ENCODE assay signal across 9 cellular contexts in the genomic region with DNA sequence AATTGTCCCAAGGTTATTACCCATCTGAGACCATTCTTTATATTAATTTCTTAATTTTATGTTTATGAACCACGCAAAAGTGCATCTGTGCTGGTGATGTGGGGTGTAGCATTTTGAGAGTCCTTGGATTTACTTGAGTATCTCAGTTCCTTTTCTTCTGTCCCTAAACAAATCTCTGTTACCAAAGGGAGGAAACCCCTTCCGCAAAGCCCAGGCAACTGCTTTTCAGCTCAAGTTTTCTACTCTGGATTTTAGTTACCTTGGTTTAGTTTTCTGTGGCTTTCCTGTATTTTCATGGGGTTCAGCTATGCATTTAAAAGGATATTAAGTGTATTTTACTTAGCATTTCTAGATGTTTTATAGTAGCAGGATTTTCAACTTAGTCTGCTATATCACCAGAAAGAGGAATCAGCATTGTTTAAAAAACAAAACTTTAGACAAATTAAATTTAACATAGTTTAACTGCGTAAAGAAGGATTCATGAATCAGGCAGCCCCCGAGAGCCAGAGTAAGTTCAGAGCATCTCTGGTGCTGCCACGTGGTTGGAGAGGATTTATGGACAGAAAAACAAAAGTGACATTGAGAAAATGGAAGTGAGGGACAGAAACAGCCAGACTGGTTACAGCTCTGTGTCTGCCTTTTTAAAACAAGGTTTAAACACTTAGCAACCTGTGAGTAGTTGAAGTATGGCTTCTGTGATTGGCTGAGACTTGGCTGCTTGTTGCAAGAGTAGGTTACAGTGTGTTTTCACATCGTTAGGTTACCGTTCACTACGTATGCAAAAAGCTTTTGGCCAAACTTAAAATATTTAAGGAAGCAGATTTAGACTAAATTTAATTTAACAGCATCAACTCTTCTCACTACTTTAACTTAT. TPM values are rescaled to one million over a fixed set of nuclear protein-coding genes. Genes with fewer than 3 reads are reported as not detected.
DNase-seq lines count a peak whose midpoint lies in the region; ATAC-seq and TF ChIP-seq lines count a peak whose summit lies in the region.
"Had no signal": no experiment of that assay in that cellular context is flagged by ENCODE, and none has a peak within 500 bp of the region (broad histone marks: within the 10 kb centered on the region; RNA-seq: fewer than 3 reads in every experiment).

No MANE protein-coding gene starts in this region.

- no peaks in the 10 kb centered on the region for H3K36me3 Mint-ChIP-seq in activated B cell treated with CpG ODN at 0.5 μM for 24 hours (ENCODE audit: low read depth)

- peaks cover 5 to 25% (median 15%) of the 10 kb centered on the region in 4 donors for H3K4me1 ChIP-seq in stomach

- no peak for TF ChIP-seq CTCF in activated B cell treated with CpG ODN at 0.5 μM for 24 hours (IDR thresholded peaks at IDR 0.05)
- no peak for TF ChIP-seq CTCF in stomach (IDR thresholded peaks at IDR 0.05)

- intact Hi-C loops in activated B cell treated with CpG ODN at 0.5 μM for 24 hours (cut with micrococcal nuclease): loop anchor here (10.0 kb wide), 1 partner anchor 140 kb away; a partner anchor contains a TSS
- intact Hi-C loops in stomach (cut with DNase I; ENCODE audit: low total_unique reads): loop anchor here (10.0 kb wide), 1 partner anchor 550 kb away; no protein-coding TSS in a partner anchor

- peaks cover 2% of the 10 kb centered on the region for H3K27me3 Mint-ChIP-seq in activated B cell treated with CpG ODN at 0.5 μM for 24 hours

- 42 to 53% (median 51%) methylated on average over 8 of the region's 8 CpGs for WGBS in stomach, 5 donors

- ATAC-seq in GM21576 (IDR thresholded peaks at IDR 0.05; ENCODE audit: unreplicated experiment) (peak; percentile 52), activated B cell treated with CpG ODN at 0.5 μM for 24 hours (ENCODE audit: low read depth) (peak; percentile 80), left lobe of liver (peak; percentile 63)

- H3K4me3 ChIP-seq in Jurkat, Clone E6-1 (ENCODE audit: low read length): no peak overlapping the region
- no peak overlapping the region for H3K4me3 ChIP-seq in stomach
- H3K4me3 ChIP-seq: BLaER1 had no signal

- no peak overlapping the region for H3K27ac Mint-ChIP-seq in activated B cell treated with CpG ODN at 0.5 μM for 24 hours

- peaks cover 28% of the 10 kb centered on the region for H3K4me1 Mint-ChIP-seq in activated B cell treated with CpG ODN at 0.5 μM for 24 hours

- no peaks in the 10 kb centered on the region for H3K27me3 ChIP-seq in stomach

- H3K27ac ChIP-seq in stomach: no peak overlapping the region
- H3K27ac ChIP-seq: BLaER1 had no signal

- POLR2A ChIA-PET in activated B cell treated with CpG ODN at 0.5 μM for 24 hours (lab: Charles Lee): interaction anchor here (1.0 to 1.3 kb wide), 3 partner anchors 9 to 559 kb away, joined by 3 to 5 read pairs (median 4); a partner anchor contains a TSS

- H3K36me3 ChIP-seq in stomach: no peaks in the 10 kb centered on the region
- H3K36me3 ChIP-seq: BLaER1 had no signal

- no peak overlapping the region for H3K4me3 Mint-ChIP-seq in activated B cell treated with CpG ODN at 0.5 μM for 24 hours

- no peaks in the 10 kb centered on the region for H3K9me3 Mint-ChIP-seq in activated B cell treated with CpG ODN at 0.5 μM for 24 hours

- no peak for TF ChIP-seq EP300 in stomach (IDR thresholded peaks at IDR 0.05)

- DNase-seq in NCI-H748 (lab: John Stamatoyannopoulos, UW; ENCODE audit: unreplicated experiment) (peak; percentile 51), NCI-H748 treated with DMSO at 0.1 percent for 48 hours (lab: John Stamatoyannopoulos, UW) (no peak), activated B cell treated with CpG ODN at 0.5 μM for 24 hours (no peak), left lobe of liver (ENCODE audit: low spot score) (no peak), stomach (no peak)
- peak; percentile 88 for DNase-seq in Jurkat, Clone E6-1 (ENCODE audit: low read depth, low spot score)
- no peak for DNase-seq in stimulated activated CD4-positive, alpha-beta T cell treated with anti-CD3 and anti-CD28 coated beads, Interleukin-15, amount 100 ng/mL, for 24 hours

- no peak for TF ChIP-seq POLR2A in stomach (IDR thresholded peaks at IDR 0.05)

- no peaks in the 10 kb centered on the region for H3K9me3 ChIP-seq in stomach

- CTCF ChIA-PET in activated B cell treated with CpG ODN at 0.5 μM for 24 hours (lab: Charles Lee): interaction anchor here (0.9 to 2.9 kb wide), 5 partner anchors 9 to 453 kb away, joined by 3 to 14 read pairs (median 4); a partner anchor contains a TSS

RNA-seq across cellular contexts. Expression of a gene that starts 9.6 kb away (rescaled TPM):
- not detected for polyA plus RNA-seq in Jurkat, Clone E6-1 (2012; ENCODE audit: insufficient read depth, insufficient read length)
- 1.2 and 1.3 TPM in 2 replicates for total RNA-seq in activated B cell treated with CpG ODN at 0.5 μM for 24 hours
- 9.6 TPM for total RNA-seq in left lobe of liver
- 100 to 1,000 TPM in 1 of 5 donors, 10 to 100 TPM in 4; 33.9 to 144 (median 57.4) TPM for total RNA-seq in stomach
- polyA plus RNA-seq in stomach: 10 to 100 TPM; 14.3 to 21.5 (median 19.7) TPM

RNA-seq across cellular contexts. Expression of a gene that starts 20.4 kb away (rescaled TPM):
- 15.8 TPM for polyA plus RNA-seq in Jurkat, Clone E6-1 (2012; ENCODE audit: insufficient read depth, insufficient read length)
- total RNA-seq in activated B cell treated with CpG ODN at 0.5 μM for 24 hours (7.9 and 12.0 TPM in 2 replicates), left lobe of liver (16.7 TPM), stomach (100 to 1,000 TPM in 2 of 5 donors, 10 to 100 TPM in 3; 24.0 to 260 (median 64.8) TPM)
- polyA plus RNA-seq in stomach: 10 to 100 TPM in 2 of 3 donors, 1 to 10 TPM in 1; 8.6 to 13.3 (median 12.5) TPM

Comparison
In these comparisons a context has a peak if more than half of its experiments do, and no peak if none do; other contexts are left out.
1. DNase-seq: peak in NCI-H748 (single experiment) and Jurkat, Clone E6-1 (single experiment); none in NCI-H748 treated with DMSO at 0.1 percent for 48 hours (single experiment), activated B cell treated with CpG ODN at 0.5 μM for 24 hours (single experiment), left lobe of liver (single experiment), stomach (single experiment) and stimulated activated CD4-positive, alpha-beta T cell treated with anti-CD3 and anti-CD28 coated beads, Interleukin-15, amount 100 ng/mL, for 24 hours (single experiment).
2. Peak in every context shown above with its lines, with median percentiles within 50 percentile points of each other: ATAC-seq.